Comparison of ENCODE assay signal across 11 cellular contexts in the genomic region with DNA sequence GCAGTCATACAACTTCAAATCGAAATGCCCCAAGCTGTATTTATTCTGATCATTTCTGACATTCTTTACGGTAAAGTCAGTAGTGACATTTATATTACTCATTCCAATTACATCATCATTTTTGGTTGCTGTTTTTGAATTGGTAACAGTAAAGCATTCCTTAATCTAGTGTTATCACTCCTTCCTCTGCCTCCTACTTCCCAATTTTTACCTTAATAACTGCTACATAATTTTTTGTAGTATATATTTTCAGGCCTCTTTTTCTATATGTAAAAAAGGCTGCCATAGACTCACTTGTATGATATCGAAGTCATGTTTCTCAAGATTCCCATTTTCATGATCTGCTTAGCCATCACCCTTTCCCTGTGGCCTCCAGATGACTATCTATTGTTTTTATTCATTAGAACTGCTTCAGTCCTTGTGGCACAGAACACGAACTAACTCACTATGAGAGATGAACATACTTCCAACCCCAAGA.
DNase-seq lines count a peak whose midpoint lies in the region; ATAC-seq, FAIRE-seq and TF ChIP-seq lines count a peak whose summit lies in the region.
"Had no signal": no experiment of that assay in that cellular context is flagged by ENCODE, and none has a peak within 500 bp of the region (broad histone marks: within the 10 kb centered on the region; RNA-seq: fewer than 3 reads in every experiment).

No MANE protein-coding gene starts in this region.

- WGBS in esophagus muscularis mucosa, result 67% methylated on average over 4 of the region's 4 CpGs
- 49 to 64% (median 60%) methylated on average over 4 of the region's 4 CpGs for WGBS in spleen, 5 donors

- peak; percentile 63 for ATAC-seq in RWPE2 (ENCODE audit: low read depth)
- no peak for ATAC-seq in HG03280 (IDR thresholded peaks at IDR 0.05; ENCODE audit: unreplicated experiment)
- ATAC-seq: left colon had no signal

- FAIRE-seq in GM12891 (lab: Jason Lieb, UNC), result peak; percentile 38

- TF ChIP-seq POLR2A in GM12891 (IDR thresholded peaks at IDR 0.05; ENCODE audit: low read depth, low read length) (no peak), esophagus muscularis mucosa (IDR thresholded peaks at IDR 0.05; ENCODE audit: low read depth) (no peak), spleen (IDR thresholded peaks at IDR 0.05) (no peak)

- H3K4me1 ChIP-seq in RWPE2 (ENCODE audit: insufficient read depth, poor library complexity, severe bottlenecking) (peaks cover 57% of the 10 kb centered on the region), esophagus muscularis mucosa (peaks cover 5 to 16% (median 13%) of the 10 kb centered on the region in 4 donors), spleen (peaks cover 16 to 72% (median 49%) of the 10 kb centered on the region in 6 donors)

- DNase-seq in GM12891 (ENCODE audit: insufficient read length, low spot score) (no peak), RWPE2 (ENCODE audit: low spot score) (no peak), esophagus muscularis mucosa (ENCODE audit: extremely low spot score) (peak; percentile 39), spleen (no peak), retina (no peak), head of caudate nucleus (no peak)
- DNase-seq in stimulated activated CD4-positive, alpha-beta T cell treated with anti-CD3 and anti-CD28 coated beads, Interleukin-4, amount 100 ng/mL, for 1 hour, result no peak
- DNase-seq: activated CD8-positive, alpha-beta memory T cell treated with anti-CD3 and anti-CD28 coated beads for 24 hours; left colon; NCI-H1105 had no signal

- H3K4me3 ChIP-seq in RWPE2 (ENCODE audit: severe bottlenecking) (peak overlapping the region; percentile 84), esophagus muscularis mucosa (no peak overlapping the region), spleen (peak overlapping the region in 1 of 8 donors; percentile 90)

- intact Hi-C loops in esophagus muscularis mucosa (cut with DNase I) (loop anchor here (10.0 kb wide), 1 partner anchor 1443 kb away; a partner anchor contains a TSS), spleen (cut with DNase I; ENCODE audit: low total_unique reads) (no loop called here), head of caudate nucleus (cut with DNase I) (no loop called here)

- H3K9me3 ChIP-seq in RWPE2 (ENCODE audit: severe bottlenecking) (no peaks in the 10 kb centered on the region), esophagus muscularis mucosa (no peaks in the 10 kb centered on the region), spleen (no peaks in the 10 kb centered on the region)

- H3K27me3 ChIP-seq in RWPE2 (ENCODE audit: insufficient read depth, poor library complexity, severe bottlenecking), result no peaks in the 10 kb centered on the region
- peaks cover 4 to 49% (median 22%) of the 10 kb centered on the region in 4 donors for H3K27me3 ChIP-seq in esophagus muscularis mucosa
- peaks cover 0 to 28% (median 6%) of the 10 kb centered on the region in 7 donors for H3K27me3 ChIP-seq in spleen (replicated peaks in 1 of 7)

- TF ChIP-seq EP300 in esophagus muscularis mucosa (IDR thresholded peaks at IDR 0.05), result no peak

- H3K36me3 ChIP-seq in RWPE2 (ENCODE audit: low read depth) (peaks cover 92% of the 10 kb centered on the region), esophagus muscularis mucosa (no peaks in the 10 kb centered on the region), spleen (peaks cover 0 to 39% (median 12%) of the 10 kb centered on the region in 6 donors)

- H3K27ac ChIP-seq in RWPE2 (ENCODE audit: poor library complexity, severe bottlenecking), result peak overlapping the region; percentile 99
- peak overlapping the region in 1 of 4 donors; percentile 24 for H3K27ac ChIP-seq in esophagus muscularis mucosa (replicated peaks in 1 of 4)
- peak overlapping the region in 7 of 8 donors; percentile 48 to 98 (median 94) for H3K27ac ChIP-seq in spleen

- TF ChIP-seq CTCF in RWPE2 (IDR thresholded peaks at IDR 0.05; ENCODE audit: poor library complexity, severe bottlenecking), result no peak
- TF ChIP-seq CTCF in esophagus muscularis mucosa (IDR thresholded peaks at IDR 0.05), result no peak
- TF ChIP-seq CTCF in spleen (IDR thresholded peaks at IDR 0.05 in 8 of 11, conservative IDR thresholded peaks at IDR 0.05 in 3 of 11), result no peak

TF ChIP-seq in GM12891, 5 proteins besides CTCF, POLR2A, EP300 and RAD21:
- TF ChIP-seq PAX5 (IDR thresholded peaks at IDR 0.05; ENCODE audit: insufficient read depth, low read length, severe bottlenecking) (no peak), POLR2AphosphoS5 (IDR thresholded peaks at IDR 0.05; ENCODE audit: low read depth, low read length) (no peak), SPI1 (IDR thresholded peaks at IDR 0.05; ENCODE audit: low read depth, low read length) (no peak), TAF1 (IDR thresholded peaks at IDR 0.05; ENCODE audit: low read depth, low read length) (no peak), POU2F2 (IDR thresholded peaks at IDR 0.05; ENCODE audit: low read depth, low read length) (no peak)
